In genomic region chr1:2311184-2312032, GRCh38 we compare ENCODE assay signal across 8 cellular contexts.
A peak's percentile ranks its signal among the peaks of the same experiment; 100 is the strongest.
DNase-seq lines count a peak whose midpoint lies in the region; ATAC-seq and TF ChIP-seq lines count a peak whose summit lies in the region.

No MANE protein-coding gene starts in this region.

- no peak overlapping the region for H3K4me3 Mint-ChIP-seq in activated CD8-positive, alpha-beta T cell treated with anti-CD3 and anti-CD28 coated beads, Interleukin-2, amount 10 ng/mL, durations not matched to agents 7 days and 5 days
- H3K4me3 Mint-ChIP-seq in endothelial cell (ENCODE audit: unreplicated experiment) (no peak overlapping the region), naive B cell (peak overlapping the region in 5 of 8 donors; percentile 24 to 80 (median 65))

- H3K4me3 ChIP-seq in GM12865 (ENCODE audit: low read depth, low read length) = no peak overlapping the region
- no peak overlapping the region for H3K4me3 ChIP-seq in thyroid gland (replicated peaks in 1 of 3)

- H3K36me3 Mint-ChIP-seq in activated CD8-positive, alpha-beta T cell treated with anti-CD3 and anti-CD28 coated beads, Interleukin-2, amount 10 ng/mL, durations not matched to agents 7 days and 5 days (ENCODE audit: low read depth) = peaks cover 19% of the 10 kb centered on the region
- H3K36me3 Mint-ChIP-seq in endothelial cell (ENCODE audit: low read depth, unreplicated experiment) (peaks cover 11% of the 10 kb centered on the region), naive B cell (peaks cover 11 to 12% of the 10 kb centered on the region in 2 donors)

- peaks cover 22 to 56% of the 10 kb centered on the region in 2 donors for H3K4me1 ChIP-seq in thyroid gland

- no peak for TF ChIP-seq POLR2A in thyroid gland (IDR thresholded peaks at IDR 0.05)

- peaks cover 26 to 27% of the 10 kb centered on the region in 2 donors for H3K36me3 ChIP-seq in thyroid gland

- peak overlapping the region; percentile 43 for H3K27ac Mint-ChIP-seq in activated CD8-positive, alpha-beta T cell treated with anti-CD3 and anti-CD28 coated beads, Interleukin-2, amount 10 ng/mL, durations not matched to agents 7 days and 5 days
- H3K27ac Mint-ChIP-seq in endothelial cell (ENCODE audit: unreplicated experiment) = no peak overlapping the region
- peak overlapping the region; percentile 72 to 97 (median 92) for H3K27ac Mint-ChIP-seq in naive B cell

- intact Hi-C loops in thyroid gland (cut with DNase I) = loop anchor here (10.0 kb wide), 1 partner anchor 73 kb away; no protein-coding TSS in a partner anchor

- H3K27me3 ChIP-seq in thyroid gland = no peaks in the 10 kb centered on the region

- H3K9me3 Mint-ChIP-seq in activated CD8-positive, alpha-beta T cell treated with anti-CD3 and anti-CD28 coated beads, Interleukin-2, amount 10 ng/mL, durations not matched to agents 7 days and 5 days (ENCODE audit: insufficient read depth) = no peaks in the 10 kb centered on the region
- H3K9me3 Mint-ChIP-seq in endothelial cell (ENCODE audit: unreplicated experiment) (no peaks in the 10 kb centered on the region), naive B cell (no peaks in the 10 kb centered on the region)

- peak; percentile 50 for DNase-seq in GM12865 (ENCODE audit: low read depth)
- DNase-seq in NCI-H460 (ENCODE audit: extremely low read depth, low read depth) = peak; percentile 31
- peak; percentile 66 for DNase-seq in activated CD8-positive, alpha-beta T cell treated with anti-CD3 and anti-CD28 coated beads, Interleukin-2, amount 10 ng/mL, durations not matched to agents 7 days and 5 days
- DNase-seq in endothelial cell (ENCODE audit: low spot score) = peak; percentile 67
- DNase-seq in naive B cell = peak; percentile 65
- peak; percentile 65 to 73 for DNase-seq in thyroid gland
- DNase-seq in AML-193 (lab: John Stamatoyannopoulos, UW) = no peak

- CTCF ChIA-PET in activated CD8-positive, alpha-beta T cell treated with anti-CD3 and anti-CD28 coated beads, Interleukin-2, amount 10 ng/mL, durations not matched to agents 7 days and 5 days (lab: Charles Lee) = interaction anchor here (0.6 to 1.8 kb wide), 10 partner anchors 8 to 171 kb away, joined by 3 to 11 read pairs (median 4); partner anchors contain the start of gene FAAP20

- ATAC-seq in activated CD8-positive, alpha-beta T cell treated with anti-CD3 and anti-CD28 coated beads, Interleukin-2, amount 10 ng/mL, durations not matched to agents 7 days and 5 days = peak; percentile 51
- ATAC-seq in naive B cell (ENCODE audit: low read depth in 2 of 2) (peak; percentile 56 to 61), HG02852 (IDR thresholded peaks at IDR 0.05; ENCODE audit: unreplicated experiment) (no peak)

- peak overlapping the region; percentile 70 to 95 (median 73) for H3K27ac ChIP-seq in thyroid gland

- TF ChIP-seq CTCF in GM12865 (IDR thresholded peaks at IDR 0.05; ENCODE audit: insufficient read depth, low read depth, low read length, missing control alignments) (peak; percentile 31), endothelial cell (IDR thresholded peaks at IDR 0.05; ENCODE audit: unreplicated experiment) (peak; percentile 51), thyroid gland (IDR thresholded peaks at IDR 0.05) (peak in 5 of 6 experiments; percentile 6 to 34 (median 17))

- H3K9me3 ChIP-seq in thyroid gland = no peaks in the 10 kb centered on the region

- POLR2A ChIA-PET in activated CD8-positive, alpha-beta T cell treated with anti-CD3 and anti-CD28 coated beads, Interleukin-2, amount 10 ng/mL, durations not matched to agents 7 days and 5 days (lab: Charles Lee) = interaction anchor here (0.6 to 1.5 kb wide), 6 partner anchors 10 to 870 kb away, joined by 3 to 5 read pairs (median 4); partner anchors contain the start of gene FAAP20

- H3K4me1 Mint-ChIP-seq in activated CD8-positive, alpha-beta T cell treated with anti-CD3 and anti-CD28 coated beads, Interleukin-2, amount 10 ng/mL, durations not matched to agents 7 days and 5 days (ENCODE audit: low read depth) = peaks cover 24% of the 10 kb centered on the region
- H3K4me1 Mint-ChIP-seq in endothelial cell (ENCODE audit: unreplicated experiment) (no peaks in the 10 kb centered on the region), naive B cell (peaks cover 25 to 38% (median 29%) of the 10 kb centered on the region in 3 donors)

- H3K27me3 Mint-ChIP-seq in activated CD8-positive, alpha-beta T cell treated with anti-CD3 and anti-CD28 coated beads, Interleukin-2, amount 10 ng/mL, durations not matched to agents 7 days and 5 days (ENCODE audit: low read depth) = no peaks in the 10 kb centered on the region
- H3K27me3 Mint-ChIP-seq in endothelial cell (ENCODE audit: unreplicated experiment) (peaks cover 2% of the 10 kb centered on the region), naive B cell (no peaks in the 10 kb centered on the region)

- 33 to 52% methylated on average over 4 to 19 of the region's 21 CpGs for WGBS in thyroid gland, 2 donors

Comparison
In these comparisons a context has a peak if more than half of its experiments do, and no peak if none do; other contexts are left out.
1. DNase-seq: peak in GM12865 (single experiment), NCI-H460 (single experiment), activated CD8-positive, alpha-beta T cell treated with anti-CD3 and anti-CD28 coated beads, Interleukin-2, amount 10 ng/mL, durations not matched to agents 7 days and 5 days (single experiment), endothelial cell (single experiment), naive B cell (single experiment) and thyroid gland (2 of 2); none in AML-193 (0 of 2).
2. H3K4me3 Mint-ChIP-seq: peak in naive B cell (5 of 8); none in activated CD8-positive, alpha-beta T cell treated with anti-CD3 and anti-CD28 coated beads, Interleukin-2, amount 10 ng/mL, durations not matched to agents 7 days and 5 days (single experiment) and endothelial cell (single experiment).
3. Peak in every context shown above with its lines, with median percentiles within 50 percentile points of each other: CTCF ChIP-seq.